In the genomic region with DNA sequence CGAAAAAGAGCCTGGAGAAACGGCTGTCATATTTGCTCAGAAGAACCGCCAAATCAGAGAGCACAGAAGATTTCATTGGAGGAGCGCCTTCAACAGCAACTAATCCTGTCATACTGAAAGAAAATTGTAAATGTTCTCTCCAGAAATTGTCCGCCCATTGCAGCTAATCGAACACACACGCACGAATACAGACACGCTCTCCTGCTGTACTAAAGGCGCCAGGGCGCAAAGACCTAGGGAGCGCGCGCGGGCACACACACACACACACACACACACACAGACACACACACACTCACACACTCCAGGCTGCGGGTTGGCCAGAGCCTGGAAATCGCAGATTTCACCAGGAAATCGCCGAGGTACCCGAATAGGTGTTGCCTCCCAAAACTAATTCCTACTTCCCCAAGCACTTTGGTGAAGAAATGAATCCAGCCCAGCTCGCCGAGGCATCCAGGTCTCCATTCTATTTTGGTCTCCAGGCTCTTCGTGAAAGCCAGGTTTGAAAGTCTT, we compare ENCODE assay signal across 9 cellular contexts. TPM values are rescaled to one million over a fixed set of nuclear protein-coding genes. Genes with fewer than 3 reads are reported as not detected.
DNase-seq lines count a peak whose midpoint lies in the region; ATAC-seq and TF ChIP-seq lines count a peak whose summit lies in the region.
"Had no signal": no experiment of that assay in that cellular context is flagged by ENCODE, and none has a peak within 500 bp of the region (broad histone marks: within the 10 kb centered on the region; RNA-seq: fewer than 3 reads in every experiment).

A gene (plus strand): TSS at position 157 of the 510 bp plus-strand sequence. CDS start 146,214 bp downstream, outside the sequence.

- no peak within 1 kb of the TSS for H3K4me3 Mint-ChIP-seq in natural killer cell

- H3K9me3 ChIP-seq in AG04450 (ENCODE audit: control insufficient read depth, insufficient read depth, low read length) (no peaks in the 10 kb centered on the region), MM.1S (replicated peaks; ENCODE audit: insufficient read depth, low read length) (no peaks in the 10 kb centered on the region), ectodermal cell (ENCODE audit: control insufficient read depth, low read length) (no peaks in the 10 kb centered on the region), mesodermal cell (ENCODE audit: control insufficient read depth, low read length) (no peaks in the 10 kb centered on the region)

- no peaks in the 10 kb centered on the region for H3K79me2 ChIP-seq in MM.1S (ENCODE audit: low read length)

- POLR2A ChIA-PET in AG04450 (lab: Yijun Ruan, JAX), result interaction anchor here (0.5 to 1.7 kb wide), 5 partner anchors 55 to 1002 kb away, joined by 3 to 5 read pairs (median 3); no protein-coding TSS in a partner anchor

- H3K27me3 Mint-ChIP-seq in natural killer cell (ENCODE audit: low read depth in 2 of 2), result peaks cover 10 to 14% of the 10 kb centered on the region in 2 donors

- H3K9ac ChIP-seq in MM.1S (ENCODE audit: low read length), result no peak within 1 kb of the TSS

- H3K4me3 ChIP-seq in AG04450 (ENCODE audit: low read depth, low read length) (peak within 1 kb of the TSS; percentile 87), MM.1S (ENCODE audit: low read length) (peak within 1 kb of the TSS; percentile 52), ectodermal cell (ENCODE audit: insufficient read depth, low read depth, low read length) (peak within 1 kb of the TSS; percentile 35), mesodermal cell (ENCODE audit: extremely low read depth, insufficient read depth, low read length, poor library complexity, severe bottlenecking) (peak within 1 kb of the TSS; percentile 29)

- peak within 1 kb of the TSS; percentile 65 for H2AFZ ChIP-seq in MM.1S (ENCODE audit: low read length)

- H3K36me3 ChIP-seq in MM.1S (replicated peaks; ENCODE audit: insufficient read depth, low read length), result no peaks in the 10 kb centered on the region
- no peaks in the 10 kb centered on the region for H3K36me3 ChIP-seq in ectodermal cell (ENCODE audit: control insufficient read depth, insufficient read depth, low read length)
- no peaks in the 10 kb centered on the region for H3K36me3 ChIP-seq in mesodermal cell (ENCODE audit: control insufficient read depth, insufficient read depth, low read length)

- no peaks in the 10 kb centered on the region for H4K20me1 ChIP-seq in MM.1S (ENCODE audit: insufficient read depth, low read length)

- WGBS in ectodermal cell, 2 experiments, result 3 to 5% methylated on average over 23 of the region's 23 CpGs
- WGBS in mesodermal cell (ENCODE audit: insufficient coverage in 2 of 2), 2 experiments, result 2 to 4% methylated on average over 10 to 21 of the region's 23 CpGs

- no peaks in the 10 kb centered on the region for H3K27me3 ChIP-seq in AG04450 (ENCODE audit: control insufficient read depth, insufficient read depth, low read length)
- H3K27me3 ChIP-seq in MM.1S (replicated peaks; ENCODE audit: insufficient read depth, low read length), result no peaks in the 10 kb centered on the region
- H3K27me3 ChIP-seq in ectodermal cell (ENCODE audit: control insufficient read depth, insufficient read depth, low read length, poor library complexity, severe bottlenecking), result peaks cover 78% of the 10 kb centered on the region

- ATAC-seq in GM21825 (IDR thresholded peaks at IDR 0.05; ENCODE audit: unreplicated experiment), result no peak
- ATAC-seq in natural killer cell, result no peak

- H3K4me2 ChIP-seq in MM.1S (ENCODE audit: low read depth, low read length), result peak within 1 kb of the TSS; percentile 71

- H3K4me1 ChIP-seq in MM.1S (ENCODE audit: low read length) (peaks cover 12% of the 10 kb centered on the region), ectodermal cell (ENCODE audit: control insufficient read depth, insufficient read depth, low read length) (peaks cover 22% of the 10 kb centered on the region), mesodermal cell (ENCODE audit: control insufficient read depth, insufficient read depth, low read length, poor library complexity, severe bottlenecking) (peaks cover 12% of the 10 kb centered on the region)

- TF ChIP-seq CTCF in AG04450 (IDR thresholded peaks at IDR 0.05; ENCODE audit: low read depth, low read length) (no peak), MM.1S (IDR thresholded peaks at IDR 0.05; ENCODE audit: low read length) (no peak), natural killer cell (IDR thresholded peaks at IDR 0.05) (no peak)

- CTCF ChIA-PET in AG04450 (lab: Charles Lee), result interaction anchor here (0.7 to 1.4 kb wide), 3 partner anchors 9 to 723 kb away, joined by 3 to 4 read pairs (median 3); no protein-coding TSS in a partner anchor

- H3K4me1 Mint-ChIP-seq in natural killer cell, result no peaks in the 10 kb centered on the region

- no peak within 1 kb of the TSS for H3K27ac Mint-ChIP-seq in natural killer cell

- no peaks in the 10 kb centered on the region for H3F3A ChIP-seq in MM.1S (ENCODE audit: insufficient read depth, low read length)

- H3K36me3 Mint-ChIP-seq in natural killer cell, result peaks cover 8% of the 10 kb centered on the region

- H3K9me3 Mint-ChIP-seq in natural killer cell, result peaks cover 5 to 6% of the 10 kb centered on the region in 2 donors

- no peaks in the 10 kb centered on the region for H3K9me2 ChIP-seq in MM.1S (replicated peaks; ENCODE audit: insufficient read depth, low read length)

- H3K27ac ChIP-seq in AG04450 (ENCODE audit: low read depth, low read length), result peak within 1 kb of the TSS; percentile 72
- H3K27ac ChIP-seq in MM.1S (ENCODE audit: low read length), result no peak within 1 kb of the TSS
- H3K27ac ChIP-seq in ectodermal cell (ENCODE audit: insufficient read depth, low read depth, low read length, poor library complexity, severe bottlenecking), result no peak within 1 kb of the TSS
- no peak within 1 kb of the TSS for H3K27ac ChIP-seq in mesodermal cell (ENCODE audit: low read depth, low read length, severe bottlenecking)

- DNase-seq in AG04450 (ENCODE audit: low read depth, low spot score) (peak; percentile 50), MM.1S (no peak), natural killer cell (no peak), GF-D8 (lab: John Stamatoyannopoulos, UW) (no peak)
- DNase-seq in stimulated activated naive CD4-positive, alpha-beta T cell treated with Interleukin-2 at 50 U/mL for 16 hours (lab: John Stamatoyannopoulos, UW), result no peak
- DNase-seq: kidney glomerular epithelial cell had no signal

- intact Hi-C loops in natural killer cell (cut with micrococcal nuclease), result no loop called here

RNA-seq across cellular contexts. Expression of the gene that starts here (rescaled TPM):
- polyA plus RNA-seq in AG04450 (2011; rRNA removed), result 76.3 and 85.6 TPM in 2 replicates
- 179 and 186 TPM in 2 replicates for polyA minus RNA-seq in AG04450 (2011; rRNA and poly(A)+ RNA removed)
- not detected for polyA plus RNA-seq in ectodermal cell (2013, experiment 1 of 4)
- polyA plus RNA-seq in ectodermal cell (2013, experiment 2 of 4), result 0.07 TPM
- not detected for polyA plus RNA-seq in ectodermal cell (2013, experiment 3 of 4)
- 0.08 TPM for polyA plus RNA-seq in ectodermal cell (2013, experiment 4 of 4)
- 0.48 TPM for polyA plus RNA-seq in mesodermal cell (2013, experiment 1 of 2)
- 0.35 TPM for polyA plus RNA-seq in mesodermal cell (2013, experiment 2 of 2)
- total RNA-seq in natural killer cell, result not detected

Comparison
In these comparisons a context has a peak if more than half of its experiments do, and no peak if none do; other contexts are left out.
1. H3K4me3 ChIP-seq: peak in every context shown above with its lines; median percentile 87 in AG04450; 52 in MM.1S; 35 in ectodermal cell; 29 in mesodermal cell.